13 cellular contexts compared by ENCODE assay signal in the genomic region with DNA sequence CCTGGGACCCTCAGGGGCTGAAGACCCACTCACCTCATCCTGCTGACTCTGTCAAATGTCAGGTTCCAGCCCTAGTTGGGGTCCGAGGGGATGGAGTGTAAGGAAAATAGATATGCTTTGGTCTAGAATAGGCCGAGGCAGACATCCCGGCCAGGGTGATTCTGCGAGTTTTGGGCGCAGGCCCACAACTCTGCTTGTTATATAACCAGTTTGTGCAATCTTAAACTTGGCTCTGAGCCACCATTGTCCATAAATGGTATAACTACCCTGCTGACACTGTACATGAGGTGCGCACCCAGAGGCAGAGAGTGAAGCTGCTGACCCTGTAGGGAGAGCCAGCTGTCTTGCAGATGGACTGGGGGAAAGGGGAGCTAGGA.
A peak's percentile ranks its signal among the peaks of the same experiment; 100 is the strongest.
DNase-seq lines count a peak whose midpoint lies in the region; ATAC-seq and TF ChIP-seq lines count a peak whose summit lies in the region.
"Had no signal": no experiment of that assay in that cellular context is flagged by ENCODE, and none has a peak within 500 bp of the region (broad histone marks: within the 10 kb centered on the region; RNA-seq: fewer than 3 reads in every experiment).

No MANE protein-coding gene starts in this region.

- H3K9me3 ChIP-seq in right cardiac atrium (ENCODE audit: control insufficient read depth, low read length) = no peaks in the 10 kb centered on the region
- H3K9me3 ChIP-seq: ascending aorta had no signal

- H3K27me3 ChIP-seq in right cardiac atrium (ENCODE audit: control insufficient read depth, insufficient read depth) = no peaks in the 10 kb centered on the region
- H3K27me3 ChIP-seq: ascending aorta, foreskin keratinocyte had no signal

- 60% methylated on average over 6 of the region's 6 CpGs for WGBS in right cardiac atrium

- no peak overlapping the region for H3K4me3 ChIP-seq in right cardiac atrium (ENCODE audit: low read length)
- H3K4me3 ChIP-seq: ascending aorta had no signal

- H3K4me1 ChIP-seq in right cardiac atrium (ENCODE audit: control insufficient read depth, insufficient read depth, low read length) = no peaks in the 10 kb centered on the region
- H3K4me1 ChIP-seq: ascending aorta had no signal

- peak overlapping the region; percentile 72 for H3K27ac ChIP-seq in 22Rv1
- H3K27ac ChIP-seq in right cardiac atrium (ENCODE audit: low read length) = no peak overlapping the region
- H3K27ac ChIP-seq: ascending aorta, foreskin keratinocyte had no signal

- intact Hi-C loops in right cardiac atrium (cut with DNase I) = no loop called here

- ATAC-seq in HG03432 (IDR thresholded peaks at IDR 0.05; ENCODE audit: unreplicated experiment) = peak; percentile 10
- peak in 1 of 2 donors; percentile 83 for ATAC-seq in right cardiac atrium
- no peak for ATAC-seq in HG02938 (IDR thresholded peaks at IDR 0.05; ENCODE audit: unreplicated experiment)
- ATAC-seq: foreskin keratinocyte; natural killer cell treated with Interleukin-12 subunit alpha and Interleukin-12 subunit beta and Interleukin-15 and Interleukin-18, amount 100 ng/mL, for 72 hours had no signal

- no peak for TF ChIP-seq CTCF in 22Rv1 (IDR thresholded peaks at IDR 0.05)

- DNase-seq in OCI-M1 (lab: John Stamatoyannopoulos, UW) = peak; percentile 9
- DNase-seq in right cardiac atrium = peak; percentile 17 to 76 (median 52)
- no peak for DNase-seq in iPS-NIHi7 (ENCODE audit: extremely low spot score)
- no peak for DNase-seq in GM19238 (ENCODE audit: insufficient read length, low spot score)
- DNase-seq in UCSD-AML1 (lab: John Stamatoyannopoulos, UW; ENCODE audit: unreplicated experiment) = no peak
- DNase-seq: effector CD4-positive, alpha-beta T cell; NCI-H1092 had no signal

Comparison
In these comparisons a context has a peak if more than half of its experiments do, and no peak if none do; other contexts are left out.
1. DNase-seq: peak in OCI-M1 (single experiment) and right cardiac atrium (3 of 3); none in iPS-NIHi7 (single experiment), GM19238 (single experiment) and UCSD-AML1 (single experiment).